Comparison of ENCODE assay signal across 8 cellular contexts in genomic region chr12:22047495-22047894, GRCh38. TPM values are rescaled to one million over a fixed set of nuclear protein-coding genes. Genes with fewer than 3 reads are reported as not detected.
A peak's percentile ranks its signal among the peaks of the same experiment; 100 is the strongest.
DNase-seq lines count a peak whose midpoint lies in the region; ATAC-seq, FAIRE-seq and TF ChIP-seq lines count a peak whose summit lies in the region.

No MANE protein-coding gene starts in this region.

- peak overlapping the region; percentile 93 for H3K27ac ChIP-seq in left ventricle myocardium inferior (replicated peaks)

- no peak for DNase-seq in left ventricle myocardium inferior
- DNase-seq in Right ventricle myocardium inferior (ENCODE audit: missing footprints), result no peak
- no peak for DNase-seq in activated naive CD8-positive, alpha-beta T cell treated with anti-CD3 and anti-CD28 coated beads for 36 hours
- no peak for DNase-seq in posterior vena cava (ENCODE audit: low spot score)
- no peak for DNase-seq in HPDE6-E6E7 (ENCODE audit: extremely low spot score)

- peaks cover 20% of the 10 kb centered on the region for H3K36me3 Mint-ChIP-seq in activated naive CD8-positive, alpha-beta T cell treated with anti-CD3 and anti-CD28 coated beads for 36 hours

- H3K9me3 Mint-ChIP-seq in activated naive CD8-positive, alpha-beta T cell treated with anti-CD3 and anti-CD28 coated beads for 36 hours, result no peaks in the 10 kb centered on the region

- no peak for ATAC-seq in Right ventricle myocardium inferior
- no peak for ATAC-seq in HG03175 (IDR thresholded peaks at IDR 0.05; ENCODE audit: unreplicated experiment)
- no peak for ATAC-seq in HG03565 (IDR thresholded peaks at IDR 0.05; ENCODE audit: unreplicated experiment)

- peak overlapping the region; percentile 96 for H3K4me3 Mint-ChIP-seq in activated naive CD8-positive, alpha-beta T cell treated with anti-CD3 and anti-CD28 coated beads for 36 hours

- no peaks in the 10 kb centered on the region for H3K36me3 ChIP-seq in left ventricle myocardium inferior

- peak; percentile 60 for FAIRE-seq in islet of Langerhans (lab: Jason Lieb, UNC)

- no peak overlapping the region for H3K27ac Mint-ChIP-seq in activated naive CD8-positive, alpha-beta T cell treated with anti-CD3 and anti-CD28 coated beads for 36 hours

- TF ChIP-seq CTCF in left ventricle myocardium inferior (IDR thresholded peaks at IDR 0.05; ENCODE audit: borderline replicate concordance), result no peak

- intact Hi-C loops in left ventricle myocardium inferior (cut with micrococcal nuclease), result no loop called here
- intact Hi-C loops in Right ventricle myocardium inferior (cut with DNase I), result loop anchor here (10.0 kb wide), 1 partner anchor 543 kb away; the partner anchor contains the start of genes GOLT1B and RECQL
- intact Hi-C loops in posterior vena cava (cut with DNase I), result no loop called here

- H3K27me3 Mint-ChIP-seq in activated naive CD8-positive, alpha-beta T cell treated with anti-CD3 and anti-CD28 coated beads for 36 hours, result no peaks in the 10 kb centered on the region

- no peaks in the 10 kb centered on the region for H3K9me3 ChIP-seq in left ventricle myocardium inferior (replicated peaks)

- peak overlapping the region; percentile 99 for H3K4me3 ChIP-seq in left ventricle myocardium inferior

- peaks cover 38% of the 10 kb centered on the region for H3K4me1 ChIP-seq in left ventricle myocardium inferior

- peaks cover 38% of the 10 kb centered on the region for H3K4me1 Mint-ChIP-seq in activated naive CD8-positive, alpha-beta T cell treated with anti-CD3 and anti-CD28 coated beads for 36 hours

- H3K27me3 ChIP-seq in left ventricle myocardium inferior (ENCODE audit: low read depth), result no peaks in the 10 kb centered on the region

RNA-seq across cellular contexts. Expression of gene CMAS, which starts 1.5 kb away (rescaled TPM):
- total RNA-seq in left ventricle myocardium inferior, result 34.8 TPM
- total RNA-seq in Right ventricle myocardium inferior, result 34.6 TPM
- 10 to 100 TPM; 37.9 to 38.2 TPM for total RNA-seq in activated naive CD8-positive, alpha-beta T cell treated with anti-CD3 and anti-CD28 coated beads for 36 hours
- 10 to 100 TPM; 28.8 to 42.1 TPM for total RNA-seq in posterior vena cava
